ENCODE assay signal across 7 cellular contexts in the genomic region with DNA sequence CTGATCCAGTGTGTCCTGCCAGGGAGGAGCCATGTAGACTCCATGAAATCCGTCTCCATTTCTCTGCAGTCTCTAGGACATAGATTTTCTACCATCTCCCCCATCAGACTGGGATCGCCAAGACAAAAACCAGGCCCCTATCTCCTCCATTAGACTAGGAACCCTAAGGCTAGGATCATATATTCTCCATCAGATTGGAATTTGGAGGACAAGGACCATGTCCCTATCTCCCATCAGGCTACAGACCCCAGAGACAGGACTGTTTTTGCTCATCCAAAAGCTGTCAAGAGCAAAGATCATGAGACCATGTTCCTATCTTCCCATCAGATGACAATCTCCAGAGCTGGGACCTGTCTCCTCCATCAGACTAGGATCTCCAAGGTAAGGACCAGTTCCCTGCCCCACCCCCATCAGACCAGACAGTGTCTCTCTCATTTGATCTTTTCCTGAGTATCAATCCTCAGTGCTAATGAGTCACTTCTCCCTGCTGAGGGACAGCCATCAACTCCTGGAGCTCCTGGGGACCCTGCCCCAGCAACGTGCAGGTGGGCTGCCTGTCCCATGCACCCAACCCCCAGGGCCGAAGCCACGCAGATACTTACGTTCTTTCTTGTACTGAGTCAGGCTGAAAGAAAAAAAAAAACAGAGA. TPM values are rescaled to one million over a fixed set of nuclear protein-coding genes. Genes with fewer than 3 reads are reported as not detected.
"Had no signal": no experiment of that assay in that cellular context is flagged by ENCODE, and none has a peak within 500 bp of the region (broad histone marks: within the 10 kb centered on the region; RNA-seq: fewer than 3 reads in every experiment).

No MANE protein-coding gene starts in this region.

RNA-seq across cellular contexts. Expression of a gene that starts 4.3 kb away (rescaled TPM):
- total RNA-seq: activated CD8-positive, alpha-beta T cell treated with anti-CD3 and anti-CD28 coated beads, Interleukin-2, amount 10 ng/mL, durations not matched to agents 7 days and 5 days; Right ventricle myocardium superior; T-helper 17 cell had no signal

RNA-seq across cellular contexts. Expression of a gene that starts 7.5 kb away (rescaled TPM):
- total RNA-seq: activated CD8-positive, alpha-beta T cell treated with anti-CD3 and anti-CD28 coated beads, Interleukin-2, amount 10 ng/mL, durations not matched to agents 7 days and 5 days; OCI-LY7; Right ventricle myocardium superior; T-helper 17 cell; WTC11 had no signal

RNA-seq across cellular contexts. Expression of a gene that starts 33.4 kb away (rescaled TPM):
- total RNA-seq: activated CD8-positive, alpha-beta T cell treated with anti-CD3 and anti-CD28 coated beads, Interleukin-2, amount 10 ng/mL, durations not matched to agents 7 days and 5 days; Right ventricle myocardium superior; RPMI7951; SJCRH30; T-helper 17 cell; WTC11 had no signal

RNA-seq across cellular contexts. Expression of a gene that starts 48.2 kb away (rescaled TPM):
- total RNA-seq: activated CD8-positive, alpha-beta T cell treated with anti-CD3 and anti-CD28 coated beads, Interleukin-2, amount 10 ng/mL, durations not matched to agents 7 days and 5 days; OCI-LY7; Right ventricle myocardium superior; RPMI7951; SJCRH30; T-helper 17 cell; WTC11 had no signal
